ENCODE assay signal across 16 cellular contexts in the genomic region with DNA sequence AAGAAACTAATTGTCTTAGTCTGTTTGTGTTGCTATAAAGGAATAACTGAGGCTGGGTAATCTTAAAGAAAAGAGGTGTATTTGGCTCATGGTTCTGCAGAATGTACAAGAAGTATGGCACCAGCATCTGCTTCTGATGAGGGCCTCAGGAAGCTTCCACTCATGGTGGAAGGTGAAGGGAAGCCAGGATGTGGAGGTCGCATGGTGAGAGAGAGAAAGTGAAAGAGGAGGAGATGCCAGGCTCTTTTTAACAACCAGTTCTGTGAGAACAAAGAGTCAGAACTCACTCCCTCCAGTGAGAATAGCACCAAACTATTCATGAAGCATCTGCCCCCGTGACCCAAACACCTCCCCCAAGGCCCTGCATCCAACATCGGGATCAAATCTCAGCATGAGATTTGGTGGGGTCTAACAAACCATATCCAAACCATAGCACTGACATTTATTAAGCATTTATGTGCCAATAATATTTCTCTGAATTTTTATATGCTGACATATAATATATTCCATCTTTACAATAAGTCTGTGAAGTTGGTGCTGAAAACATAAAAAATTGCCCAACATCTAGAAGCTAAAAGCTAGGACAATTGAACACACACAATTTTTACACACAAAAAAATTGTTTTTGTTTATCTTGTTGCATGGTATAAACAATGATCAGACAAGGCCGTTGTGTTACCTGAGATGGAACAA. TPM values are rescaled to one million over a fixed set of nuclear protein-coding genes. Genes with fewer than 3 reads are reported as not detected.
DNase-seq lines count a peak whose midpoint lies in the region; ATAC-seq and TF ChIP-seq lines count a peak whose summit lies in the region.
"Had no signal": no experiment of that assay in that cellular context is flagged by ENCODE, and none has a peak within 500 bp of the region (broad histone marks: within the 10 kb centered on the region; RNA-seq: fewer than 3 reads in every experiment).

No MANE protein-coding gene starts in this region.

- CTCF ChIA-PET in activated CD4-positive, alpha-beta T cell treated with anti-CD3 and anti-CD28 coated beads, Interleukin-2, amount 10 ng/mL, durations not matched to agents 7 days and 5 days (lab: Charles Lee): interaction anchor here (0.6 to 3.8 kb wide), 11 partner anchors 10 to 1228 kb away, joined by 3 to 11 read pairs (median 4); no protein-coding TSS in a partner anchor
- CTCF ChIA-PET in IMR-90 (lab: Yijun Ruan, JAX): interaction anchor here (0.6 to 2.2 kb wide), 3 partner anchors 163 to 260 kb away, joined by 3 to 11 read pairs (median 3); no protein-coding TSS in a partner anchor
- CTCF ChIA-PET in activated CD4-positive, alpha-beta memory T cell treated with anti-CD3 and anti-CD28 coated beads for 36 hours (lab: Charles Lee): interaction anchor here (0.7 to 1.6 kb wide), 2 partner anchors 158 to 259 kb away, joined by 3 to 4 read pairs; no protein-coding TSS in a partner anchor
- CTCF ChIA-PET in naive thymus-derived CD4-positive, alpha-beta T cell (lab: Charles Lee): interaction anchor here (1.4 kb wide), 1 partner anchor 260 kb away, joined by 4 read pairs; no protein-coding TSS in a partner anchor

- no peak overlapping the region for H3K18ac ChIP-seq in IMR-90 (ENCODE audit: low read depth, low read length)

- H3K4me2 ChIP-seq in IMR-90 (ENCODE audit: low read depth, low read length): no peak overlapping the region

- H4K8ac ChIP-seq in IMR-90 (ENCODE audit: low read depth in 2 of 2, low read length in 2 of 2): peak overlapping the region in 1 of 2 experiments; percentile 8; a peak in 1 of 4 replicates

- H3K36me3 Mint-ChIP-seq in activated CD4-positive, alpha-beta T cell treated with anti-CD3 and anti-CD28 coated beads, Interleukin-2, amount 10 ng/mL, durations not matched to agents 7 days and 5 days (ENCODE audit: low read depth): peaks cover 4% of the 10 kb centered on the region
- H3K36me3 Mint-ChIP-seq in activated CD4-positive, alpha-beta memory T cell treated with anti-CD3 and anti-CD28 coated beads for 36 hours: peaks cover 5% of the 10 kb centered on the region
- H3K36me3 Mint-ChIP-seq in naive thymus-derived CD4-positive, alpha-beta T cell: no peaks in the 10 kb centered on the region
- H3K36me3 Mint-ChIP-seq: mesothelial cell of epicardium had no signal

- peak overlapping the region; percentile 51 for H3K4me3 Mint-ChIP-seq in activated CD4-positive, alpha-beta T cell treated with anti-CD3 and anti-CD28 coated beads, Interleukin-2, amount 10 ng/mL, durations not matched to agents 7 days and 5 days
- H3K4me3 Mint-ChIP-seq in activated CD4-positive, alpha-beta memory T cell treated with anti-CD3 and anti-CD28 coated beads for 36 hours: peak overlapping the region; percentile 20
- H3K4me3 Mint-ChIP-seq in naive thymus-derived CD4-positive, alpha-beta T cell: peak overlapping the region in 1 of 10 donors; percentile 55
- H3K4me3 Mint-ChIP-seq: mesothelial cell of epicardium had no signal

- peaks cover 8% of the 10 kb centered on the region for H3K27me3 Mint-ChIP-seq in activated CD4-positive, alpha-beta T cell treated with anti-CD3 and anti-CD28 coated beads, Interleukin-2, amount 10 ng/mL, durations not matched to agents 7 days and 5 days
- H3K27me3 Mint-ChIP-seq in activated CD4-positive, alpha-beta memory T cell treated with anti-CD3 and anti-CD28 coated beads for 36 hours: peaks cover 17% of the 10 kb centered on the region
- H3K27me3 Mint-ChIP-seq in naive thymus-derived CD4-positive, alpha-beta T cell: peaks cover 0 to 20% (median 17%) of the 10 kb centered on the region in 5 donors

- no TSS peak for BruUV-seq in IMR-90 (replicated peaks; lab: Mats Ljungman, UMichigan)

- no peak overlapping the region for H2AK9ac ChIP-seq in IMR-90 (replicated peaks; ENCODE audit: low read depth, low read length, poor library complexity)

- H2BK15ac ChIP-seq in IMR-90 (ENCODE audit: low read depth, low read length): peak overlapping the region; percentile 54; the same call in 1 of the 3 replicates

- dilution Hi-C loops in IMR-90 (cut with HindIII; ENCODE audit: low sequenced_read_pairs, unreplicated experiment): no loop called here

- no peak overlapping the region for H3K23ac ChIP-seq in IMR-90 (ENCODE audit: low read depth, low read length)

- no peak for ATAC-seq in IMR-90 (ENCODE audit: low read depth)
- no peak for ATAC-seq in naive thymus-derived CD4-positive, alpha-beta T cell
- no peak for ATAC-seq in HG02571 (IDR thresholded peaks at IDR 0.05; ENCODE audit: unreplicated experiment)
- ATAC-seq in omental fat pad (ENCODE audit: low FRiP score): no peak
- no peak for ATAC-seq in HG02852 (IDR thresholded peaks at IDR 0.05; ENCODE audit: unreplicated experiment)
- ATAC-seq: Right ventricle myocardium inferior had no signal

- H3K27me3 ChIP-seq in IMR-90 (ENCODE audit: control insufficient read depth, insufficient read depth, low read length): no peaks in the 10 kb centered on the region
- H3K27me3 ChIP-seq in naive thymus-derived CD4-positive, alpha-beta T cell (ENCODE audit: control insufficient read depth in 2 of 2, insufficient read depth in 2 of 2, low read length in 2 of 2): peaks cover 0 to 7% of the 10 kb centered on the region in 2 donors

- peaks cover 45% of the 10 kb centered on the region for H3K4me1 Mint-ChIP-seq in activated CD4-positive, alpha-beta T cell treated with anti-CD3 and anti-CD28 coated beads, Interleukin-2, amount 10 ng/mL, durations not matched to agents 7 days and 5 days
- peaks cover 25% of the 10 kb centered on the region for H3K4me1 Mint-ChIP-seq in activated CD4-positive, alpha-beta memory T cell treated with anti-CD3 and anti-CD28 coated beads for 36 hours (ENCODE audit: low read depth)
- peaks cover 22 to 45% (median 34%) of the 10 kb centered on the region in 7 donors for H3K4me1 Mint-ChIP-seq in naive thymus-derived CD4-positive, alpha-beta T cell

- peak overlapping the region; percentile 35 for H2BK5ac ChIP-seq in IMR-90 (ENCODE audit: low read depth, low read length, poor library complexity, severe bottlenecking)

- DNase-seq in activated CD4-positive, alpha-beta T cell treated with anti-CD3 and anti-CD28 coated beads, Interleukin-2, amount 10 ng/mL, durations not matched to agents 7 days and 5 days: peak; percentile 20
- DNase-seq in activated CD4-positive, alpha-beta T cell treated with anti-CD3 and anti-CD28 coated beads, Interleukin-2, amount 50 U/mL, for 1 hour: no peak
- DNase-seq in IMR-90: no peak
- DNase-seq in activated CD4-positive, alpha-beta memory T cell treated with anti-CD3 and anti-CD28 coated beads for 36 hours: no peak
- no peak for DNase-seq in naive thymus-derived CD4-positive, alpha-beta T cell
- no peak for DNase-seq in omental fat pad (ENCODE audit: low spot score)
- DNase-seq: activated T-cell treated with anti-CD3 and anti-CD28 coated beads, Interleukin-2, amount 50 U/mL, for 1 hour; dermis blood vessel endothelial cell; left cardiac atrium; NCI-H2029; tibial artery had no signal

- no peak overlapping the region for H4K91ac ChIP-seq in IMR-90 (ENCODE audit: insufficient read depth, low read depth, low read length)

- TF ChIP-seq CTCF in IMR-90 (conservative IDR thresholded peaks at IDR 0.05; ENCODE audit: low read depth, low read length) (no peak), omental fat pad (IDR thresholded peaks at IDR 0.05) (no peak)

- H3K9me3 ChIP-seq in IMR-90 (ENCODE audit: control insufficient read depth, insufficient read depth, low read length): no peaks in the 10 kb centered on the region
- no peaks in the 10 kb centered on the region for H3K9me3 ChIP-seq in naive thymus-derived CD4-positive, alpha-beta T cell (ENCODE audit: control insufficient read depth in 2 of 3, low read length in 3 of 3)
- H3K9me3 ChIP-seq: tibial artery had no signal

- peaks cover 7% of the 10 kb centered on the region for H3K4me1 ChIP-seq in IMR-90 (ENCODE audit: control insufficient read depth, insufficient read depth, low read length)
- peaks cover 8 to 16% of the 10 kb centered on the region in 2 donors for H3K4me1 ChIP-seq in naive thymus-derived CD4-positive, alpha-beta T cell (ENCODE audit: control insufficient read depth in 2 of 2, insufficient read depth in 2 of 2, low read length in 2 of 2)

- H3K27ac Mint-ChIP-seq in activated CD4-positive, alpha-beta T cell treated with anti-CD3 and anti-CD28 coated beads, Interleukin-2, amount 10 ng/mL, durations not matched to agents 7 days and 5 days: no peak overlapping the region
- no peak overlapping the region for H3K27ac Mint-ChIP-seq in activated CD4-positive, alpha-beta memory T cell treated with anti-CD3 and anti-CD28 coated beads for 36 hours
- H3K27ac Mint-ChIP-seq in naive thymus-derived CD4-positive, alpha-beta T cell: peak overlapping the region in 5 of 9 donors; percentile 19 to 58 (median 50)
- H3K27ac Mint-ChIP-seq: CD14-positive monocyte, mesothelial cell of epicardium had no signal

- TF ChIP-seq POLR2A in IMR-90 (IDR thresholded peaks at IDR 0.05; ENCODE audit: low read depth, low read length): no peak

- no peak overlapping the region for H3K14ac ChIP-seq in IMR-90 (replicated peaks; ENCODE audit: low read depth, low read length)

- H3K9ac ChIP-seq in IMR-90 (ENCODE audit: low read depth, low read length): no peak overlapping the region

- 0 out of 2 replicates have a peak, but pooled peaks cover 3% of the 10 kb centered on the region for H3K9me1 ChIP-seq in IMR-90 (ENCODE audit: insufficient read depth, low read length)

- H2AK5ac ChIP-seq in IMR-90 (ENCODE audit: low read depth, low read length): no peak overlapping the region; the same call in 1 of the 2 replicates

- H4K20me1 ChIP-seq in IMR-90 (ENCODE audit: insufficient read depth, low read length): no peaks in the 10 kb centered on the region

- peak overlapping the region; percentile 2; the same call in 1 of the 2 replicates for H2BK120ac ChIP-seq in IMR-90 (ENCODE audit: low read depth, low read length)

- in situ Hi-C loops in IMR-90 (cut with MboI; ENCODE audit: low sequenced_read_pairs): loop anchor here (25.0 kb wide), 1 partner anchor 1152 kb away; no protein-coding TSS in a partner anchor

- no CpG with 5 or more reads among the region's 4 CpGs for WGBS in IMR-90 (ENCODE audit: extremely low coverage in 2 of 2, insufficient read length in 1 of 2), 2 experiments

- no peak overlapping the region for H3K56ac ChIP-seq in IMR-90 (ENCODE audit: extremely low read depth, insufficient read depth, low read length)

- H3K4me3 ChIP-seq in IMR-90 (ENCODE audit: insufficient read depth, low read depth, low read length): no peak overlapping the region
- no peak overlapping the region for H3K4me3 ChIP-seq in naive thymus-derived CD4-positive, alpha-beta T cell (ENCODE audit: low read length)
- H3K4me3 ChIP-seq: tibial artery had no signal

- no peaks in the 10 kb centered on the region for H3K79me1 ChIP-seq in IMR-90 (ENCODE audit: low read depth in 1 of 2, low read length in 2 of 2)

- no peak for TF ChIP-seq RAD21 in IMR-90 (IDR thresholded peaks at IDR 0.05; ENCODE audit: low read length)

- H2BK20ac ChIP-seq in IMR-90 (ENCODE audit: low read depth, low read length): 0 out of 2 replicates have a peak overlapping the region, but pooled peaks have one; percentile 27

- H3K4ac ChIP-seq in IMR-90 (ENCODE audit: low read depth, low read length): no peak overlapping the region; the same call in 1 of the 2 replicates

- H3K27ac ChIP-seq in IMR-90 (ENCODE audit: insufficient read depth, low read length): peak overlapping the region; percentile 36; the same call in 1 of the 2 replicates
- no peak overlapping the region for H3K27ac ChIP-seq in naive thymus-derived CD4-positive, alpha-beta T cell (ENCODE audit: low read depth, low read length)
- H3K27ac ChIP-seq: tibial artery had no signal

- no peak overlapping the region for H4K5ac ChIP-seq in IMR-90 (ENCODE audit: low read depth, low read length)

- intact Hi-C loops in IMR-90 (cut with micrococcal nuclease): no loop called here
- intact Hi-C loops in activated CD4-positive, alpha-beta memory T cell treated with anti-CD3 and anti-CD28 coated beads for 36 hours (cut with micrococcal nuclease): no loop called here
- intact Hi-C loops in naive thymus-derived CD4-positive, alpha-beta T cell (cut with micrococcal nuclease): no loop called here

- POLR2A ChIA-PET in activated CD4-positive, alpha-beta T cell treated with anti-CD3 and anti-CD28 coated beads, Interleukin-2, amount 10 ng/mL, durations not matched to agents 7 days and 5 days (lab: Charles Lee): no interaction called here
- POLR2A ChIA-PET in IMR-90 (lab: Charles Lee; ENCODE audit: unreplicated experiment): no interaction called here
- POLR2A ChIA-PET in activated CD4-positive, alpha-beta memory T cell treated with anti-CD3 and anti-CD28 coated beads for 36 hours (lab: Charles Lee): no interaction called here
- POLR2A ChIA-PET in naive thymus-derived CD4-positive, alpha-beta T cell (lab: Charles Lee): interaction anchor here (0.6 to 1.4 kb wide), 5 partner anchors 13 to 254 kb away, joined by 3 to 6 read pairs (median 4); no protein-coding TSS in a partner anchor

- peaks cover 2% of the 10 kb centered on the region for H3K9me3 Mint-ChIP-seq in activated CD4-positive, alpha-beta T cell treated with anti-CD3 and anti-CD28 coated beads, Interleukin-2, amount 10 ng/mL, durations not matched to agents 7 days and 5 days
- H3K9me3 Mint-ChIP-seq in activated CD4-positive, alpha-beta memory T cell treated with anti-CD3 and anti-CD28 coated beads for 36 hours: no peaks in the 10 kb centered on the region
- peaks cover 0 to 8% (median 0%) of the 10 kb centered on the region in 11 donors for H3K9me3 Mint-ChIP-seq in naive thymus-derived CD4-positive, alpha-beta T cell
- H3K9me3 Mint-ChIP-seq: mesothelial cell of epicardium had no signal

- H2AFZ ChIP-seq in IMR-90 (replicated peaks; ENCODE audit: low read length, poor library complexity): no peak overlapping the region

- H3K36me3 ChIP-seq in IMR-90 (ENCODE audit: control insufficient read depth, insufficient read depth, low read length): no peaks in the 10 kb centered on the region
- H3K36me3 ChIP-seq in naive thymus-derived CD4-positive, alpha-beta T cell (ENCODE audit: control insufficient read depth in 2 of 3, insufficient read depth in 3 of 3, low read length in 3 of 3): no peaks in the 10 kb centered on the region
- H3K36me3 ChIP-seq: tibial artery had no signal

RNA-seq across cellular contexts. Expression of a gene that starts 29.2 kb away (rescaled TPM):
- total RNA-seq in activated CD4-positive, alpha-beta T cell treated with anti-CD3 and anti-CD28 coated beads, Interleukin-2, amount 10 ng/mL, durations not matched to agents 7 days and 5 days: 100 to 1,000 TPM; 121 to 125 TPM
- total RNA-seq in IMR-90 (2012; rRNA removed) (17.2 and 20.4 TPM in 2 replicates), omental fat pad (10 to 100 TPM; 15.7 to 39.7 (median 20.5) TPM)
- polyA plus RNA-seq in IMR-90 (2012; rRNA removed): 14.8 and 15.7 TPM in 2 replicates
- 7.4 and 12.2 TPM in 2 replicates for polyA plus RNA-seq in IMR-90 (2012; cell fraction: cytosol; rRNA removed)
- 9.8 and 25.8 TPM in 2 replicates for polyA plus RNA-seq in IMR-90 (2012; cell fraction: nucleus; rRNA removed; ENCODE audit: low replicate concordance)
- 10 to 100 TPM; 59.5 to 64.8 TPM for total RNA-seq in activated CD4-positive, alpha-beta memory T cell treated with anti-CD3 and anti-CD28 coated beads for 36 hours
- total RNA-seq in naive thymus-derived CD4-positive, alpha-beta T cell: 100 to 1,000 TPM; 131 to 274 (median 180) TPM
- polyA plus RNA-seq in naive thymus-derived CD4-positive, alpha-beta T cell: 100 to 1,000 TPM; 113 to 142 TPM

RNA-seq across cellular contexts. Expression of a gene that starts 47.1 kb away (rescaled TPM):
- 10 to 100 TPM; 12.4 to 12.7 TPM for total RNA-seq in activated CD4-positive, alpha-beta T cell treated with anti-CD3 and anti-CD28 coated beads, Interleukin-2, amount 10 ng/mL, durations not matched to agents 7 days and 5 days
- total RNA-seq in IMR-90 (2012; rRNA removed) (10.6 and 12.5 TPM in 2 replicates), omental fat pad (10 to 100 TPM in 1 of 4 donors, 1 to 10 TPM in 3; 6.5 to 14.2 (median 7.4) TPM)
- polyA plus RNA-seq in IMR-90 (2012; rRNA removed): 9.8 and 15.2 TPM in 2 replicates
- polyA plus RNA-seq in IMR-90 (2012; cell fraction: cytosol; rRNA removed): 4.9 and 6.3 TPM in 2 replicates
- polyA plus RNA-seq in IMR-90 (2012; cell fraction: nucleus; rRNA removed; ENCODE audit: low replicate concordance): 27.6 and 53.1 TPM in 2 replicates
- 10 to 100 TPM; 22.3 to 25.8 TPM for total RNA-seq in activated CD4-positive, alpha-beta memory T cell treated with anti-CD3 and anti-CD28 coated beads for 36 hours
- 10 to 100 TPM; 19.8 to 22.3 (median 20.2) TPM for total RNA-seq in naive thymus-derived CD4-positive, alpha-beta T cell
- polyA plus RNA-seq in naive thymus-derived CD4-positive, alpha-beta T cell: 1 to 10 TPM; 3.4 to 4.4 TPM

Comparison
In these comparisons a context has a peak if more than half of its experiments do, and no peak if none do; other contexts are left out.
1. H3K27ac Mint-ChIP-seq: peak in naive thymus-derived CD4-positive, alpha-beta T cell (5 of 9); none in activated CD4-positive, alpha-beta T cell treated with anti-CD3 and anti-CD28 coated beads, Interleukin-2, amount 10 ng/mL, durations not matched to agents 7 days and 5 days (single experiment) and activated CD4-positive, alpha-beta memory T cell treated with anti-CD3 and anti-CD28 coated beads for 36 hours (single experiment).